8 cellular contexts compared by ENCODE assay signal in the genomic region with DNA sequence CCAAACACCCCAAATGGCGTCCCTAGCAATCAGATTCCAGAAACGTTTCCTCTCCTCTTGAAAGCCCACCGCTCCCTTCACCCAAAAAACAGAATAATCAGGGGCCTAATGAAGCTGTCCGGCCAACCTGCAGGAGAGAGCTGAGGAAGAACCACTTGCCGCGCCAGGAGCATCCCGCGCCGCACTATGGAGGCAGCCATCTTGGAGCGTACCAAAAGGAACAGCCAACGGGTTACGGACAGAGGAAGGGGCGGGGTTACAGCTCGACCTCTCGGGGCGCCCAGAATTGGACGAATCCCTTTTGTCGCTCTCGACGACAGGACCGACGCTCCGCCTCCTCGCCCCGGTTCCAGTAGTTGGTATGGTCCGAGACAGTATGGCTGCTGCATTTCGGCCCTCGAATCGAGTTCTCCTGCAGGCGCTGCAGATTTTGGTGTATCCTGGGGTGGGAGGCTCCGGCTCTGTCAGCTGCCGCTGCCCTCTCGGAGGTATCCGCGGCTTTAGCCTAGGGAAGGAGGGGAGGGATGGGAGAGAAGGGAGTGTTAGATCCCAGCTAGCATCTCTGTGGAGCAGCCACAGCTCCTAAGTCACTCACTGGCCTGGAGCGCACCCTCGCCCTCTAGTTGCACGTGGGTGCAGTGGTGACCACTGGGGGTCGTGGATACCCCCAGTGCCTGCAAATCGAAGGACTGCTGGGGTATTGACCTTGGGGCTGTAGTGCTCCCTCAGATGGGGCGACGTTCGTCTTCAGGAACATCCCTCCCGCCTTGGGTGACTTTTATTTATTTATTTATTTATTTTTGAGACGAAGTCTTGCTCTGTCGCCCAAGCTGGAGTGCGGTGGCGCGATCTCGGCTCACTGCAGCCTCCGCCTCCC.
DNase-seq lines count a peak whose midpoint lies in the region; ATAC-seq and TF ChIP-seq lines count a peak whose summit lies in the region.

Gene MRPS27 (minus strand): TSS at position 219 of the 877 bp plus-strand sequence. CDS start 19 bp downstream, at position 200.
A gene with protein sequence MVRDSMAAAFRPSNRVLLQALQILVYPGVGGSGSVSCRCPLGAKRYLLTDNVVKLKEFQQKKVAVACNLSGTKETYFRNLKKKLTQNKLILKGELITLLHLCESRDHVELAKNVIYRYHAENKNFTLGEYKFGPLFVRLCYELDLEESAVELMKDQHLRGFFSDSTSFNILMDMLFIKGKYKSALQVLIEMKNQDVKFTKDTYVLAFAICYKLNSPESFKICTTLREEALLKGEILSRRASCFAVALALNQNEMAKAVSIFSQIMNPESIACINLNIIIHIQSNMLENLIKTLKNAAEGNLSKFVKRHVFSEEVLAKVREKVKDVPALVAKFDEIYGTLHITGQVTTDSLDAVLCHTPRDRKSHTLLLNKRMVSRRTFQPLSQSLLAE (plus strand): TSS at position 352 of the 877 bp plus-strand sequence. CDS start 10 bp downstream, at position 362.

- no peaks in the 10 kb centered on the region for H3K9me3 ChIP-seq in OCI-LY3 (ENCODE audit: insufficient read depth, low read length)

- no peaks in the 10 kb centered on the region for H4K20me1 ChIP-seq in OCI-LY3 (ENCODE audit: insufficient read depth, low read length)

- peaks cover 63% of the 10 kb centered on the region for H3K79me2 ChIP-seq in OCI-LY3 (ENCODE audit: low read length)

- peak within 1 kb of the TSS; percentile 68 for H3K27ac ChIP-seq in OCI-LY3 (ENCODE audit: low read length)

- peak within 1 kb of the TSS; percentile 88 for H3K4me3 ChIP-seq in OCI-LY3 (ENCODE audit: low read length)

- ATAC-seq in GM21526 (IDR thresholded peaks at IDR 0.05; ENCODE audit: low FRiP score, unreplicated experiment) = peak; percentile 97

- peak within 1 kb of the TSS; percentile 91 for H3K9ac ChIP-seq in OCI-LY3 (ENCODE audit: low read length)

- peak within 1 kb of the TSS; percentile 96 for H3K4me2 ChIP-seq in OCI-LY3 (ENCODE audit: low read length)

- peak; percentile 19 for TF ChIP-seq CTCF in OCI-LY3 (IDR thresholded peaks at IDR 0.05; ENCODE audit: low read depth, low read length)

- H2AFZ ChIP-seq in OCI-LY3 (ENCODE audit: low read depth, low read length) = peak within 1 kb of the TSS; percentile 78

- peaks cover 7% of the 10 kb centered on the region for H3K36me3 ChIP-seq in OCI-LY3 (replicated peaks; ENCODE audit: low read depth, low read length)

- peaks cover 14% of the 10 kb centered on the region for H3K4me1 ChIP-seq in OCI-LY3 (ENCODE audit: low read length)

- peak; percentile 95 for DNase-seq in DMS114 treated with DMSO at 0.1 percent for 48 hours (lab: John Stamatoyannopoulos, UW; ENCODE audit: unreplicated experiment)
- peak; percentile 74 for DNase-seq in HuH-7.5 (ENCODE audit: low spot score)
- peak; percentile 87 for DNase-seq in activated T-cell treated with anti-CD3 and anti-CD28 coated beads for 1 hour (ENCODE audit: low read depth)
- peak; percentile 96 for DNase-seq in epidermal melanocyte (ENCODE audit: insufficient read length, low spot score)
- DNase-seq in middle frontal gyrus (ENCODE audit: extremely low spot score, low spot score) = peak; percentile 97
- DNase-seq in stimulated activated CD8-positive, alpha-beta memory T cell treated with anti-CD3 and anti-CD28 coated beads, Interleukin-2, amount 100 ng/mL, for 48 hours (ENCODE audit: low read depth in 2 of 2) = peak; percentile 85 to 89

- no peaks in the 10 kb centered on the region for H3K27me3 ChIP-seq in OCI-LY3 (ENCODE audit: low read depth, low read length)

Comparison
In these comparisons a context has a peak if more than half of its experiments do, and no peak if none do; other contexts are left out.
1. Peak in every context shown above with its lines: DNase-seq, ATAC-seq, H3K4me3 ChIP-seq and H3K27ac ChIP-seq.